18 cellular contexts compared by ENCODE assay signal in the genomic region with DNA sequence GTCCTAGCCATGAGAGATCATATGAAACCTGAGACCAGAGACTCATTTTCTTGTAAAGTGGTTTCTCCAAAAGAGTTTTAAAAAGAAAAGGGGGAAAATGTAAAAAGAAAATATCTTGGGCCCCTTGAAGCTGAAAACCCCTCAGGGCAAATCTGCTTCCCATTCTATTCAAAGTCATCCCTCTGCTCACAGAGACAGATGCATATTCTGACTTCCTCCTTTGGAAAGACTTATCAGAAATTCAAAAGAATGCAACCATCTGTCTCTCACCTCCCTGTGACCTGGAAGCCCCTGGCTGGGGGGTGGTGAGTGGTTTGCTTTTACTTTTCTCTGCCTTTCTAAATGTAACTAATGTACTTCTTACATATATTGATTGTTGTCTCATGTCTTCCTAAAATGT.
"Had no signal": no experiment of that assay in that cellular context is flagged by ENCODE, and none has a peak within 500 bp of the region (broad histone marks: within the 10 kb centered on the region; RNA-seq: fewer than 3 reads in every experiment).

No MANE protein-coding gene starts in this region.

- H3K27me3 ChIP-seq: heart left ventricle, spleen, tibial artery, upper lobe of left lung, uterus had no signal

- ATAC-seq: heart left ventricle; left colon; left ventricle myocardium superior; sciatic nerve; stimulated activated memory B cell treated with anti-CD40 and anti-IgM and Interleukin-4, amounts not matched to agents 10 μg/mL and 1 μg/mL and 100 μg/mL, for 72 hours had no signal

- H3K4me3 ChIP-seq: heart left ventricle, lung, spleen, tibial artery, upper lobe of left lung, uterus had no signal

- DNase-seq: effector CD4-positive, alpha-beta T cell; foreskin melanocyte; heart left ventricle; hippocampal formation; left colon; left ventricle myocardium superior; mesenchymal stem cell; naive B cell; spleen; stimulated activated CD4-positive, alpha-beta T cell treated with anti-CD3 and anti-CD28 coated beads, Interleukin-15, amount 100 ng/mL, for 24 hours; stimulated activated CD4-positive, alpha-beta T cell treated with anti-CD3 and anti-CD28 coated beads, Interleukin-1b, Interleukin-23, amount 100 ng/mL, for 48 hours; stimulated activated CD4-positive, alpha-beta T cell treated with anti-CD3 and anti-CD28 coated beads, Interleukin-4, amount 100 ng/mL, for 24 hours; tibial artery; upper lobe of left lung; uterus had no signal

- H3K27ac ChIP-seq: heart left ventricle, spleen, tibial artery, upper lobe of left lung, uterus had no signal

- H3K4me1 ChIP-seq: heart left ventricle, spleen, tibial artery, upper lobe of left lung, uterus had no signal

- H3K36me3 ChIP-seq: heart left ventricle, spleen, tibial artery, upper lobe of left lung, uterus had no signal
